In genomic region chr17:18117974-18118632, GRCh38 we compare ENCODE assay signal across 18 cellular contexts. TPM values are rescaled to one million over a fixed set of nuclear protein-coding genes. Genes with fewer than 3 reads are reported as not detected.
DNase-seq lines count a peak whose midpoint lies in the region; ATAC-seq and TF ChIP-seq lines count a peak whose summit lies in the region.
"Had no signal": no experiment of that assay in that cellular context is flagged by ENCODE, and none has a peak within 500 bp of the region (broad histone marks: within the 10 kb centered on the region; RNA-seq: fewer than 3 reads in every experiment).

No MANE protein-coding gene starts in this region.

- H3K9me3 Mint-ChIP-seq in nephron progenitor cell (peaks cover 14% of the 10 kb centered on the region), mesothelial cell of epicardium (peaks cover 4% of the 10 kb centered on the region)

- H3K27me3 Mint-ChIP-seq in nephron progenitor cell (ENCODE audit: low read depth, poor library complexity) (peaks cover 3% of the 10 kb centered on the region), mesothelial cell of epicardium (ENCODE audit: low read depth) (no peaks in the 10 kb centered on the region)

- H3K4me3 ChIP-seq in HEK293 (ENCODE audit: low read depth, low read length) (no peak overlapping the region), SJCRH30 (no peak overlapping the region)
- H3K4me3 ChIP-seq: A549 had no signal

- POLR2A ChIA-PET in HEK293 (lab: Yijun Ruan, JAX) = interaction anchor here (0.7 to 1.6 kb wide), 2 partner anchors 18 to 64 kb away, joined by 3 read pairs; no protein-coding TSS in a partner anchor

- H3K27ac Mint-ChIP-seq in nephron progenitor cell (peak overlapping the region; percentile 54), mesothelial cell of epicardium (no peak overlapping the region)

- H3K4me1 Mint-ChIP-seq in nephron progenitor cell (peaks cover 60% of the 10 kb centered on the region), mesothelial cell of epicardium (peaks cover 1% of the 10 kb centered on the region)

- H3K4me3 Mint-ChIP-seq in nephron progenitor cell (no peak overlapping the region), mesothelial cell of epicardium (no peak overlapping the region)
- H3K4me3 Mint-ChIP-seq: CD14-positive monocyte had no signal

- H3K9me3 ChIP-seq in HEK293 (ENCODE audit: control insufficient read depth, insufficient read depth, low read depth, low read length) = no peaks in the 10 kb centered on the region
- H3K9me3 ChIP-seq in SJCRH30 (replicated peaks) = peaks cover 19% of the 10 kb centered on the region; the same call in 1 of the 2 replicates

- no peaks in the 10 kb centered on the region for H3K36me3 Mint-ChIP-seq in nephron progenitor cell (ENCODE audit: low read depth)
- H3K36me3 Mint-ChIP-seq in mesothelial cell of epicardium = no peaks in the 10 kb centered on the region
- H3K36me3 Mint-ChIP-seq: CD14-positive monocyte had no signal

- no peaks in the 10 kb centered on the region for H3K36me3 ChIP-seq in HEK293 (ENCODE audit: control insufficient read depth in 2 of 2, insufficient read depth in 1 of 2, low read length in 2 of 2)
- no peaks in the 10 kb centered on the region for H3K36me3 ChIP-seq in SJCRH30

- no peaks in the 10 kb centered on the region; the same call in 1 of the 2 replicates for H3K27me3 ChIP-seq in SJCRH30

- TF ChIP-seq CTCF in HEK293 (tag by site-specific recombination; IDR thresholded peaks at IDR 0.05) (no peak), nephron progenitor cell (IDR thresholded peaks at IDR 0.05) (no peak), mesothelial cell of epicardium (IDR thresholded peaks at IDR 0.05; ENCODE audit: unreplicated experiment) (no peak)

- no peaks in the 10 kb centered on the region for H3K4me1 ChIP-seq in HEK293 (ENCODE audit: control insufficient read depth, insufficient read depth, low read length)
- peaks cover 12% of the 10 kb centered on the region for H3K4me1 ChIP-seq in SJCRH30
- H3K4me1 ChIP-seq: A549, Caco-2 had no signal

- no peak for ATAC-seq in HG02981 (IDR thresholded peaks at IDR 0.05; ENCODE audit: unreplicated experiment)

- CTCF ChIA-PET in HEK293 (lab: Yijun Ruan, JAX) = interaction anchor here (1.7 kb wide), 1 partner anchor 22 kb away, joined by 5 read pairs; no protein-coding TSS in a partner anchor

- peak; percentile 70 to 87 for DNase-seq in SJCRH30
- peak; percentile 16 for DNase-seq in iris pigment epithelial cell (ENCODE audit: low read depth)
- DNase-seq in nephron progenitor cell = peak; percentile 21
- no peak for DNase-seq in mesothelial cell of epicardium (ENCODE audit: low spot score in 2 of 2, unreplicated experiment in 2 of 2)
- DNase-seq in HK-2 (ENCODE audit: unreplicated experiment) = no peak
- DNase-seq in NCI-H1105 (lab: John Stamatoyannopoulos, UW) = no peak
- DNase-seq: Caco-2, DMS53, H7, MV-4-11, NCI-H1436, NCI-H2029 treated with DMSO at 0.1 percent for 48 hours, NCI-H345, NCI-H526 treated with DMSO at 0.1 percent for 48 hours had no signal

- H3K27ac ChIP-seq in HEK293 (ENCODE audit: extremely low read depth, low read depth, low read length) = no peak overlapping the region; the same call in 1 of the 2 replicates
- H3K27ac ChIP-seq in SJCRH30 = no peak overlapping the region
- H3K27ac ChIP-seq: A549 had no signal

TF ChIP-seq in HEK293, 187 proteins besides CTCF, POLR2A, EP300 and RAD21:
- no peak for TF ChIP-seq ZNF76 (tag by site-specific recombination; IDR thresholded peaks at IDR 0.05; ENCODE audit: borderline replicate concordance, low read depth)
- no peak for TF ChIP-seq GLIS2 (tag by site-specific recombination; IDR thresholded peaks at IDR 0.05)
- TF ChIP-seq KLF1 (tag by site-specific recombination; IDR thresholded peaks at IDR 0.05) = peak; percentile 34; the same call in 1 of the 2 replicates
- TF ChIP-seq ZNF146 (tag by site-specific recombination; IDR thresholded peaks at IDR 0.05) = no peak
- no peak for TF ChIP-seq ZNF555 (tag by site-specific recombination; conservative IDR thresholded peaks at IDR 0.05)

RNA-seq across cellular contexts. Expression of gene MYO15A, which starts 9.5 kb away (rescaled TPM):
- total RNA-seq in SJCRH30 (2014; rRNA removed; shearing (Covaris generic)) = 0.53 and 0.58 TPM in 2 replicates
- total RNA-seq in mesothelial cell of epicardium = 6.3 to 8.2 TPM (median 6.3 TPM) in 3 replicates
- total RNA-seq: Caco-2 had no signal

RNA-seq across cellular contexts. Expression of gene DRG2, which starts 30.4 kb away (rescaled TPM):
- 69.1 and 72.2 TPM in 2 replicates for total RNA-seq in SJCRH30 (2014; rRNA removed; shearing (Covaris generic))
- 48.6 to 51.2 TPM (median 49.1 TPM) in 3 replicates for total RNA-seq in mesothelial cell of epicardium

Comparison
In these comparisons a context has a peak if more than half of its experiments do, and no peak if none do; other contexts are left out.
1. DNase-seq: peak in SJCRH30 (2 of 2), iris pigment epithelial cell (single experiment) and nephron progenitor cell (single experiment); none in mesothelial cell of epicardium (0 of 2), HK-2 (single experiment) and NCI-H1105 (single experiment).